Comparison of ENCODE assay signal across 9 cellular contexts in genomic region chr1:184385863-184386262, GRCh38. TPM values are rescaled to one million over a fixed set of nuclear protein-coding genes. Genes with fewer than 3 reads are reported as not detected.
DNase-seq lines count a peak whose midpoint lies in the region; ATAC-seq, FAIRE-seq and TF ChIP-seq lines count a peak whose summit lies in the region.
"Had no signal": no experiment of that assay in that cellular context is flagged by ENCODE, and none has a peak within 500 bp of the region (broad histone marks: within the 10 kb centered on the region; RNA-seq: fewer than 3 reads in every experiment).

No MANE protein-coding gene starts in this region.

- DNase-seq in CD14-positive monocyte (ENCODE audit: low spot score) (no peak), NCI-H69 (lab: John Stamatoyannopoulos, UW) (peak; percentile 49), H1 (ENCODE audit: low read depth in 1 of 2, low spot score in 2 of 2) (no peak), neural crest cell (ENCODE audit: low read depth, low spot score) (no peak), CD1c-positive myeloid dendritic cell (ENCODE audit: extremely low spot score) (no peak)
- DNase-seq: activated CD4-positive, CD25-positive, alpha-beta regulatory T cell treated with anti-CD3 and anti-CD28 coated beads, Interleukin-2, amount 50 U/mL, for 72 hours had no signal

- H4K8ac ChIP-seq in H1 (ENCODE audit: extremely low read depth, insufficient read depth, low read length): peak overlapping the region; percentile 59; the same call in 1 of the 2 replicates

- H3K4me1 ChIP-seq in H1 (replicated peaks in 1 of 4; ENCODE audit: control insufficient read depth in 3 of 4, insufficient read depth in 4 of 4, low read length in 3 of 4): peaks cover 1 to 26% (median 16%) of the 10 kb centered on the region in 4 experiments; a peak in 6 of 7 replicates

- H3K18ac ChIP-seq in H1 (ENCODE audit: extremely low read depth, low read length): peak overlapping the region; percentile 84; the same call in 1 of the 2 replicates

- H3K27ac Mint-ChIP-seq in CD14-positive monocyte (peak overlapping the region in 1 of 7 donors; percentile 6), neural crest cell (ENCODE audit: unreplicated experiment) (peak overlapping the region; percentile 96)

- peak overlapping the region; percentile 48 for H4K91ac ChIP-seq in H1 (replicated peaks; ENCODE audit: insufficient read length, low read length)

- CTCF ChIA-PET in H1 (lab: Charles Lee; ENCODE audit: partially characterized antibody): interaction anchor here (1.9 kb wide), 1 partner anchor 111 kb away, joined by 6 read pairs; no protein-coding TSS in a partner anchor

- H3K23ac ChIP-seq in H1 (ENCODE audit: insufficient read length): no peak overlapping the region

- H3K4me3 Mint-ChIP-seq in CD14-positive monocyte (peak overlapping the region; percentile 84 to 95), neural crest cell (peak overlapping the region; percentile 88)

- no peak for TF ChIP-seq EP300 in H1 (IDR thresholded peaks at IDR 0.05; ENCODE audit: borderline replicate concordance in 1 of 2, low read depth in 2 of 2, low read length in 2 of 2)

- POLR2A ChIA-PET in H1 (lab: Charles Lee; ENCODE audit: partially characterized antibody): interaction anchor here (0.9 kb wide), 1 partner anchor 273 kb away, joined by 3 read pairs; no protein-coding TSS in a partner anchor

- no peak overlapping the region for H3K4ac ChIP-seq in H1 (replicated peaks; ENCODE audit: insufficient read length, low read depth, low read length)

- H4K20me1 ChIP-seq in H1 (replicated peaks in 1 of 2; ENCODE audit: control insufficient read depth in 1 of 2, insufficient read depth in 2 of 2, low read length in 2 of 2): peaks cover 0 to 1% of the 10 kb centered on the region in 2 experiments

- H3K79me1 ChIP-seq in H1 (ENCODE audit: low read depth, low read length): peaks cover 4% of the 10 kb centered on the region; the same call in 1 of the 2 replicates

- TF ChIP-seq CTCF in CD14-positive monocyte (IDR thresholded peaks at IDR 0.05): no peak
- no peak for TF ChIP-seq CTCF in H1 (IDR thresholded peaks at IDR 0.05; ENCODE audit: control extremely low read depth in 1 of 3, insufficient read depth in 1 of 3, low read depth in 1 of 3, low read length in 3 of 3)
- no peak for TF ChIP-seq CTCF in neural crest cell (conservative IDR thresholded peaks at IDR 0.05)

- peak overlapping the region in 3 of 4 experiments; percentile 71 to 84 (median 79); a peak in 6 of 7 replicates for H3K9ac ChIP-seq in H1 (replicated peaks in 1 of 4; ENCODE audit: extremely low read depth in 1 of 4, low read depth in 3 of 4, low read length in 3 of 4)

- peak overlapping the region; percentile 80 for H4K5ac ChIP-seq in H1 (ENCODE audit: insufficient read length, low read depth, low read length)

- H3K27me3 Mint-ChIP-seq in CD14-positive monocyte (ENCODE audit: low read depth in 3 of 3) (peaks cover 20 to 33% (median 21%) of the 10 kb centered on the region in 3 donors), neural crest cell (ENCODE audit: low read depth) (peaks cover 4% of the 10 kb centered on the region)

- no peaks in the 10 kb centered on the region for H3K9me3 ChIP-seq in H1 (ENCODE audit: insufficient read depth in 2 of 2, low read depth in 1 of 2, low read length in 1 of 2)

- no peak for TF ChIP-seq POLR2A in H1 (IDR thresholded peaks at IDR 0.05; ENCODE audit: control extremely low read depth in 1 of 2, low read depth in 2 of 2, low read length in 2 of 2)

- no peaks in the 10 kb centered on the region for H3K36me3 ChIP-seq in H1 (ENCODE audit: control insufficient read depth in 2 of 4, insufficient read depth in 4 of 4, low read length in 3 of 4)

- peaks cover 9% of the 10 kb centered on the region for H3K23me2 ChIP-seq in H1 (ENCODE audit: low read depth, low read length)

- ATAC-seq in GM19467 (IDR thresholded peaks at IDR 0.05; ENCODE audit: unreplicated experiment) (no peak), GM19023 (IDR thresholded peaks at IDR 0.05; ENCODE audit: unreplicated experiment) (no peak), HG02759 (IDR thresholded peaks at IDR 0.05; ENCODE audit: unreplicated experiment) (no peak)

- peak overlapping the region; percentile 83 to 98 (median 87) for H3K4me3 ChIP-seq in H1 (ENCODE audit: extremely low read depth in 1 of 4, insufficient read depth in 2 of 4, low read depth in 3 of 4, low read length in 4 of 4)

- peak overlapping the region; percentile 50; the same call in 1 of the 2 replicates for H3K27ac ChIP-seq in H1 (ENCODE audit: low read depth, low read length)

- H3K4me1 Mint-ChIP-seq in CD14-positive monocyte (peaks cover 30% of the 10 kb centered on the region), neural crest cell (peaks cover 62% of the 10 kb centered on the region)

- H2BK12ac ChIP-seq in H1 (ENCODE audit: low read depth, low read length): 0 out of 2 replicates have a peak overlapping the region, but pooled peaks have one; percentile 12

- H2BK5ac ChIP-seq in H1 (ENCODE audit: low read depth, low read length): peak overlapping the region; percentile 61

- H2BK15ac ChIP-seq in H1 (ENCODE audit: low read length): peak overlapping the region; percentile 63; the same call in 1 of the 2 replicates

- H3K14ac ChIP-seq in H1 (ENCODE audit: insufficient read length): peak overlapping the region; percentile 69

- FAIRE-seq in H1 (lab: Jason Lieb, UNC): no peak

- no peak overlapping the region for H3K56ac ChIP-seq in H1 (replicated peaks; ENCODE audit: insufficient read length, low read depth, low read length)

- no peak overlapping the region for H2AFZ ChIP-seq in H1 (ENCODE audit: low read length)

- 19% methylated on average over 11 of the region's 11 CpGs; no CpG with 5 or more reads in 1 of the 2 experiments for WGBS in H1 (ENCODE audit: extremely low coverage in 1 of 2, insufficient coverage in 1 of 2, insufficient read length in 1 of 2, insufficient replicate concordance in 2 of 2, low coverage in 1 of 2, low lambda C conversion rate in 2 of 2, missing lambda C conversion rate in 1 of 2), 2 experiments

- peak overlapping the region; percentile 83 to 97 for H3K4me2 ChIP-seq in H1 (ENCODE audit: insufficient read depth in 1 of 2, low read depth in 2 of 2, low read length in 2 of 2)

- H3K36me3 Mint-ChIP-seq in CD14-positive monocyte (peaks cover 0 to 2% of the 10 kb centered on the region in 2 donors), neural crest cell (ENCODE audit: low read depth) (no peaks in the 10 kb centered on the region)

- H3K79me2 ChIP-seq in H1 (ENCODE audit: control insufficient read depth in 1 of 2, insufficient read depth in 2 of 2, low read length in 2 of 2): peaks cover 29 to 33% of the 10 kb centered on the region in 2 experiments; a peak in 3 of 4 replicates

- no peak overlapping the region for H2BK120ac ChIP-seq in H1 (replicated peaks; ENCODE audit: low read depth, low read length)

- peaks cover 0 to 2% (median 0%) of the 10 kb centered on the region in 7 donors for H3K9me3 Mint-ChIP-seq in CD14-positive monocyte
- H3K9me3 Mint-ChIP-seq in neural crest cell: no peaks in the 10 kb centered on the region

- TF ChIP-seq RAD21 in H1 (IDR thresholded peaks at IDR 0.05 in 1 of 2, conservative IDR thresholded peaks at IDR 0.05 in 1 of 2; ENCODE audit: low read depth in 2 of 2, low read length in 2 of 2): no peak

- no peaks in the 10 kb centered on the region; a peak in 1 of 7 replicates for H3K27me3 ChIP-seq in H1 (replicated peaks in 1 of 4; ENCODE audit: control insufficient read depth in 3 of 4, extremely low read depth in 1 of 4, insufficient read depth in 3 of 4, low read length in 3 of 4)

- intact Hi-C loops in CD14-positive monocyte (cut with micrococcal nuclease): no loop called here

- H2AK5ac ChIP-seq in H1 (ENCODE audit: low read depth, low read length): no peak overlapping the region

- H2BK20ac ChIP-seq in H1 (ENCODE audit: low read length): no peak overlapping the region

TF ChIP-seq in H1, 55 proteins besides CTCF, POLR2A, EP300 and RAD21:
- TF ChIP-seq RBBP5 (IDR thresholded peaks at IDR 0.05; ENCODE audit: borderline replicate concordance, low read depth, low read length) (no peak), CHD1 (IDR thresholded peaks at IDR 0.05; ENCODE audit: low read depth, low read length) (no peak), SP1 (IDR thresholded peaks at IDR 0.05; ENCODE audit: low read depth, low read length) (peak; percentile 39; the same call in 1 of the 2 replicates), JUN (IDR thresholded peaks at IDR 0.05; ENCODE audit: low read depth, low read length) (no peak), BRCA1 (IDR thresholded peaks at IDR 0.05; ENCODE audit: low read depth, low read length) (no peak), SAP30 (IDR thresholded peaks at IDR 0.05; ENCODE audit: insufficient read depth, insufficient replicate concordance, low read length) (no peak), SIRT6 (IDR thresholded peaks at IDR 0.05; ENCODE audit: low read length) (no peak), KDM5A (IDR thresholded peaks at IDR 0.05; ENCODE audit: low read length) (no peak), SIN3A (conservative IDR thresholded peaks at IDR 0.05 in 1 of 2, IDR thresholded peaks at IDR 0.05 in 1 of 2; ENCODE audit: low read depth in 1 of 2, low read length in 2 of 2) (no peak), GTF2F1 (IDR thresholded peaks at IDR 0.05; ENCODE audit: borderline replicate concordance, low read depth, low read length) (no peak), TEAD4 (IDR thresholded peaks at IDR 0.05; ENCODE audit: low read depth, low read length) (peak; percentile 50; the same call in 1 of the 2 replicates), MAX (IDR thresholded peaks at IDR 0.05) (no peak)

RNA-seq across cellular contexts. Expression of gene C1orf21, which starts 1.0 kb away (rescaled TPM):
- 1 to 10 TPM in 1 of 2 donors, under 1 TPM in 1; 0.28 to 1.1 TPM for polyA plus RNA-seq in CD14-positive monocyte
- 49.9 and 51.0 TPM in 2 replicates for total RNA-seq in H1 (2021; fragmentation: NEBNext Ultra II Directional; extraction: Animal tissue kit (Norgen Biotek cat#: 25700))
- polyA plus RNA-seq in H1 (2011; rRNA removed): 6.8 and 16.6 TPM in 2 replicates
- 19.0 TPM for polyA plus RNA-seq in H1 (2011; cell fraction: cytosol; rRNA removed)
- polyA plus RNA-seq in H1 (2011; cell fraction: nucleus; rRNA removed): 7.3 TPM
- polyA plus RNA-seq in H1 (2012, experiment 1 of 2): 18.5 to 48.8 TPM (median 20.0 TPM) in 4 replicates
- 18.8 TPM for polyA plus RNA-seq in H1 (2012, experiment 2 of 2)
- 19.4 TPM for polyA plus RNA-seq in H1 (2013, experiment 1 of 2)
- polyA plus RNA-seq in H1 (2013, experiment 2 of 2): 20.5 TPM
- polyA minus RNA-seq in H1 (2011; rRNA and poly(A)+ RNA removed): 11.8 and 12.2 TPM in 2 replicates
- polyA minus RNA-seq in H1 (2011; cell fraction: cytosol; rRNA and poly(A)+ RNA removed): 5.5 TPM
- polyA minus RNA-seq in H1 (2011; cell fraction: nucleus; rRNA and poly(A)+ RNA removed): 14.9 TPM
- 29.8 and 32.5 TPM in 2 replicates for total RNA-seq in neural crest cell
